ENCODE assay signal across 12 cellular contexts in the genomic region with DNA sequence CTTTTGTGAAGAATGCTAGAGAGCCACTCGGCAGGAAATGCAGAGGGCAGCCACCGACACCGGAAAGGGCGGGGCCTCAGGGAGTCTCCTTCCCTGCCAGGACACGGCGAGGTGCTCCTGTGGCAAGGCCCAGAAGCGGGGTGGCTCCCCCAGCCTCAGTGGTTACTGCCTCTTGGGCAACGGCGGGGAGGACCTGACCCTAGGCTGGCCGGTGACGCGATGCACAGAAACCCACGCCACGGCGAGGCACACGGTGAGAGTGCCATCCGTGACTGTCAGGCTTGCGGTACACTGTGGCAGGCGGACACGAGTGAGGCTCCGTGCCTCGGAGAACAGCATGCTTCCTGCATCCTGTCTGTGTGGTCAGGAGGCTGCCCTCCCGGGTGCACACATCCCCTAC. TPM values are rescaled to one million over a fixed set of nuclear protein-coding genes. Genes with fewer than 3 reads are reported as not detected.
DNase-seq lines count a peak whose midpoint lies in the region; ATAC-seq and TF ChIP-seq lines count a peak whose summit lies in the region.
"Had no signal": no experiment of that assay in that cellular context is flagged by ENCODE, and none has a peak within 500 bp of the region (broad histone marks: within the 10 kb centered on the region; RNA-seq: fewer than 3 reads in every experiment).

No MANE protein-coding gene starts in this region.

- H3K14ac ChIP-seq in neuronal stem cell (ENCODE audit: low read length): no peak overlapping the region

- no peak overlapping the region for H2BK5ac ChIP-seq in neuronal stem cell (ENCODE audit: low read length)

- ATAC-seq in upper lobe of right lung: peak; percentile 6

- peak overlapping the region; percentile 57 for H3K4ac ChIP-seq in neuronal stem cell (ENCODE audit: low read length)

- WGBS in neuronal stem cell (ENCODE audit: extremely low coverage in 2 of 2, insufficient read length in 2 of 2, insufficient replicate concordance in 1 of 2), 2 donors: no CpG with 5 or more reads among the region's 23 CpGs

- H3K23ac ChIP-seq in neuronal stem cell (ENCODE audit: low read depth, low read length, poor library complexity): peak overlapping the region; percentile 95

- peak overlapping the region; percentile 18 for H3K18ac ChIP-seq in neuronal stem cell (ENCODE audit: low read length)

- no peak overlapping the region for H2AFZ ChIP-seq in neuronal stem cell (ENCODE audit: low read length)

- H3K27me3 ChIP-seq in left ventricle myocardium inferior (ENCODE audit: low read depth) (no peaks in the 10 kb centered on the region), right atrium auricular region (no peaks in the 10 kb centered on the region), neuronal stem cell (ENCODE audit: control insufficient read depth in 3 of 3, insufficient read depth in 3 of 3, low read depth in 1 of 3, low read length in 3 of 3) (no peaks in the 10 kb centered on the region), upper lobe of right lung (no peaks in the 10 kb centered on the region)

- H4K8ac ChIP-seq in neuronal stem cell (ENCODE audit: low read depth, low read length): no peak overlapping the region

- peak overlapping the region; percentile 26 for H2BK120ac ChIP-seq in neuronal stem cell (ENCODE audit: low read depth, low read length)

- H2BK15ac ChIP-seq in neuronal stem cell (ENCODE audit: low read length): no peak overlapping the region

- H4K91ac ChIP-seq in neuronal stem cell (ENCODE audit: low read depth, low read length, poor library complexity): no peak overlapping the region

- TF ChIP-seq CTCF in left ventricle myocardium inferior (IDR thresholded peaks at IDR 0.05; ENCODE audit: borderline replicate concordance) (no peak), right atrium auricular region (IDR thresholded peaks at IDR 0.05) (no peak), upper lobe of right lung (IDR thresholded peaks at IDR 0.05) (no peak)

- no peak overlapping the region for H3K4me3 ChIP-seq in left ventricle myocardium inferior
- H3K4me3 ChIP-seq in right atrium auricular region: no peak overlapping the region
- no peak overlapping the region for H3K4me3 ChIP-seq in neuronal stem cell (ENCODE audit: low read length in 2 of 2)
- H3K4me3 ChIP-seq in upper lobe of right lung: no peak overlapping the region

- H2AK5ac ChIP-seq in neuronal stem cell (ENCODE audit: low read depth, low read length): no peak overlapping the region

- no peak overlapping the region for H2BK12ac ChIP-seq in neuronal stem cell (ENCODE audit: low read length)

- H3K27ac ChIP-seq in left ventricle myocardium inferior (replicated peaks) (peak overlapping the region; percentile 27), right atrium auricular region (no peak overlapping the region), neuronal stem cell (replicated peaks; ENCODE audit: low read length) (no peak overlapping the region), upper lobe of right lung (no peak overlapping the region)

- peaks cover 56% of the 10 kb centered on the region for H3K4me1 ChIP-seq in left ventricle myocardium inferior
- peaks cover 0 to 8% of the 10 kb centered on the region in 2 donors for H3K4me1 ChIP-seq in right atrium auricular region
- H3K4me1 ChIP-seq in neuronal stem cell (ENCODE audit: control insufficient read depth in 2 of 2, insufficient read depth in 1 of 2, low read depth in 1 of 2, low read length in 2 of 2): peaks cover 0 to 1% of the 10 kb centered on the region in 2 donors
- H3K4me1 ChIP-seq in upper lobe of right lung: no peaks in the 10 kb centered on the region

- H3K9ac ChIP-seq in neuronal stem cell (ENCODE audit: low read depth, low read length, poor library complexity): peak overlapping the region; percentile 64

- no peaks in the 10 kb centered on the region for H3K9me3 ChIP-seq in left ventricle myocardium inferior (replicated peaks)
- no peaks in the 10 kb centered on the region for H3K9me3 ChIP-seq in right atrium auricular region
- H3K9me3 ChIP-seq in neuronal stem cell (replicated peaks in 1 of 2; ENCODE audit: control insufficient read depth in 2 of 2, insufficient read depth in 1 of 2, low read depth in 1 of 2, low read length in 2 of 2): no peaks in the 10 kb centered on the region
- H3K9me3 ChIP-seq in upper lobe of right lung: no peaks in the 10 kb centered on the region

- DNase-seq in left ventricle myocardium inferior (no peak), right atrium auricular region (ENCODE audit: low spot score) (no peak), neuronal stem cell (ENCODE audit: low spot score) (no peak), upper lobe of right lung (no peak), epidermal melanocyte (ENCODE audit: insufficient read length, low spot score) (no peak), AG08395 (ENCODE audit: low spot score) (no peak), GOT3 (lab: John Stamatoyannopoulos, UW) (no peak)
- peak; percentile 27 for DNase-seq in activated gamma-delta T cell treated with anti-CD3 and anti-CD28 coated beads, Interleukin-2, amount 50 U/mL, for 16 hours (ENCODE audit: low read depth)
- DNase-seq: amygdala, NCI-H510A treated with DMSO at 0.1 percent for 48 hours had no signal

- intact Hi-C loops in left ventricle myocardium inferior (cut with micrococcal nuclease) (no loop called here), upper lobe of right lung (cut with DNase I) (no loop called here)

- no peak overlapping the region for H3K4me2 ChIP-seq in neuronal stem cell (ENCODE audit: insufficient read depth, low read length, poor library complexity, severe bottlenecking)

- peaks cover 88% of the 10 kb centered on the region for H3K36me3 ChIP-seq in left ventricle myocardium inferior
- peaks cover 67% of the 10 kb centered on the region for H3K36me3 ChIP-seq in right atrium auricular region
- peaks cover 35 to 96% of the 10 kb centered on the region in 2 donors for H3K36me3 ChIP-seq in neuronal stem cell (replicated peaks in 1 of 2; ENCODE audit: control insufficient read depth in 2 of 2, insufficient read depth in 2 of 2, low read length in 2 of 2)
- peaks cover 90% of the 10 kb centered on the region for H3K36me3 ChIP-seq in upper lobe of right lung

- peaks cover 4% of the 10 kb centered on the region for H3K79me1 ChIP-seq in neuronal stem cell (ENCODE audit: low read depth, low read length)

RNA-seq across cellular contexts. Expression of a gene that starts 47.8 kb away (rescaled TPM):
- total RNA-seq in left ventricle myocardium inferior (0.55 TPM), right atrium auricular region (1 to 10 TPM in 1 of 2 donors, under 1 TPM in 1; 0.86 to 1.4 TPM), upper lobe of right lung (10.2 TPM)
- polyA plus RNA-seq in neuronal stem cell (2013, experiment 1 of 2): 0.08 TPM
- polyA plus RNA-seq in neuronal stem cell (2013, experiment 2 of 2): 0.06 TPM
- total RNA-seq: A172, SK-MEL-5 had no signal
